28 cellular contexts compared by ENCODE assay signal in genomic region chr9:128358861-128359260, GRCh38.
"Had no signal": no experiment of that assay in that cellular context is flagged by ENCODE, and none has a peak within 500 bp of the region (broad histone marks: within the 10 kb centered on the region; RNA-seq: fewer than 3 reads in every experiment).

No MANE protein-coding gene starts in this region.

- H3K9ac ChIP-seq: parathyroid adenoma had no signal

- H3K27me3 Mint-ChIP-seq: naive B cell; natural killer cell treated with Interleukin-12 subunit alpha and Interleukin-12 subunit beta and Interleukin-15 and Interleukin-18, amount 100 ng/mL, for 72 hours; stimulated activated memory B cell treated with anti-CD40 and anti-IgM and Interleukin-4, amounts not matched to agents 10 μg/mL and 1 μg/mL and 100 μg/mL, for 72 hours; type B pancreatic cell had no signal

- H3K4me1 ChIP-seq: parathyroid adenoma had no signal

- DNase-seq: dorsolateral prefrontal cortex; effector CD4-positive, alpha-beta T cell; foreskin melanocyte; glutamatergic neuron; heart right ventricle; hippocampal formation; left cardiac atrium; left lung; mesenchymal stem cell; mucosa of descending colon; naive B cell; psoas muscle; right cardiac atrium; spleen; stimulated activated CD4-positive, alpha-beta T cell treated with anti-CD3 and anti-CD28 coated beads, Interleukin-4, amount 100 ng/mL, for 4 hours; stimulated activated naive CD8-positive, alpha-beta T cell treated with anti-CD3 and anti-CD28 coated beads, Interleukin-15, Interleukin-2, amounts not matched to agents 100 U/mL and 50 U/mL, for 24 hours; substantia nigra; testis; tibial artery had no signal

- H3K4me3 Mint-ChIP-seq: mesothelial cell of epicardium; natural killer cell treated with Interleukin-12 subunit alpha and Interleukin-12 subunit beta and Interleukin-15 and Interleukin-18, amount 100 ng/mL, for 72 hours; neural crest cell; stimulated activated memory B cell treated with anti-CD40 and anti-IgM and Interleukin-4, amounts not matched to agents 10 μg/mL and 1 μg/mL and 100 μg/mL, for 72 hours; type B pancreatic cell had no signal

- H3K27ac Mint-ChIP-seq: mesothelial cell of epicardium; natural killer cell treated with Interleukin-12 subunit alpha and Interleukin-12 subunit beta and Interleukin-15 and Interleukin-18, amount 100 ng/mL, for 72 hours; stimulated activated memory B cell treated with anti-CD40 and anti-IgM and Interleukin-4, amounts not matched to agents 10 μg/mL and 1 μg/mL and 100 μg/mL, for 72 hours; type B pancreatic cell had no signal

- ATAC-seq: heart right ventricle; left cardiac atrium; left lung; mucosa of descending colon; natural killer cell treated with Interleukin-12 subunit alpha and Interleukin-12 subunit beta and Interleukin-15 and Interleukin-18, amount 100 ng/mL, for 72 hours; psoas muscle; right cardiac atrium; stimulated activated memory B cell treated with anti-CD40 and anti-IgM and Interleukin-4, amounts not matched to agents 10 μg/mL and 1 μg/mL and 100 μg/mL, for 72 hours; stimulated activated naive CD8-positive, alpha-beta T cell treated with anti-CD3 and anti-CD28 coated beads, Interleukin-15, Interleukin-2, amounts not matched to agents 100 U/mL and 50 U/mL, for 24 hours had no signal

- H3K9me3 Mint-ChIP-seq: mesothelial cell of epicardium; naive B cell; natural killer cell treated with Interleukin-12 subunit alpha and Interleukin-12 subunit beta and Interleukin-15 and Interleukin-18, amount 100 ng/mL, for 72 hours; neural crest cell; stimulated activated memory B cell treated with anti-CD40 and anti-IgM and Interleukin-4, amounts not matched to agents 10 μg/mL and 1 μg/mL and 100 μg/mL, for 72 hours; type B pancreatic cell had no signal

- H3K27ac ChIP-seq: esophagus muscularis mucosa, heart right ventricle, left lung, neutrophil, parathyroid adenoma, psoas muscle, skin epidermis, spleen, testis, tibial artery had no signal

- H3K9me3 ChIP-seq: esophagus muscularis mucosa, heart right ventricle, left lung, mucosa of descending colon, neutrophil, psoas muscle, spleen, testis, tibial artery had no signal

- H3K27me3 ChIP-seq: dorsolateral prefrontal cortex, esophagus muscularis mucosa, heart right ventricle, left lung, neutrophil, spleen, testis, tibial artery had no signal

- H2AFZ ChIP-seq: parathyroid adenoma had no signal

- H3K79me2 ChIP-seq: parathyroid adenoma had no signal

- H3K4me3 ChIP-seq: dorsolateral prefrontal cortex, esophagus muscularis mucosa, heart right ventricle, left lung, mucosa of descending colon, psoas muscle, skin epidermis, spleen, testis, tibial artery had no signal
